ENCODE assay signal across 14 cellular contexts in the genomic region with DNA sequence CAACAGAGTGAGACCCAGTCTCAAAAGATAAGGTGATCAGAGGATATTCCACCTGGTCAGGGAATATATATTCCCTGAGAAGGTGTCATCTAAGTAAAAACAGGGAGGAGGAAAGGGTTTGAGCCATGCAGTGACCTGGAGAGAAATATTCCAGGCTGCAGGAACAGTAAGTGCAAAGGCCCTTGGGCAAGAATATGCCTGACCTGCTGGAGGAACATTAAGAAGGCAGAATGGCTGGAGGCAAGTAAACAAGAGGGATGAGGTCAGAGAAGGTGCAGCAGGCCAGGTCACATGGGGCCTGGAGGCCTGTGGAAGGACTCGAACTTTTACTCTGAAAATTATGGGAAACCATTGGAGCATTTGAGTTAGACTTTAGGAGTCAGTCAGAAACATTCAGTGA. TPM values are rescaled to one million over a fixed set of nuclear protein-coding genes. Genes with fewer than 3 reads are reported as not detected.
DNase-seq lines count a peak whose midpoint lies in the region; ATAC-seq and TF ChIP-seq lines count a peak whose summit lies in the region.
"Had no signal": no experiment of that assay in that cellular context is flagged by ENCODE, and none has a peak within 500 bp of the region (broad histone marks: within the 10 kb centered on the region; RNA-seq: fewer than 3 reads in every experiment).

No MANE protein-coding gene starts in this region.

- peak overlapping the region; percentile 72 for H3K4me3 ChIP-seq in CD4-positive, CD25-positive, alpha-beta regulatory T cell (ENCODE audit: low read depth, low read length)
- H3K4me3 ChIP-seq in naive thymus-derived CD4-positive, alpha-beta T cell (ENCODE audit: low read length): peak overlapping the region; percentile 67
- H3K4me3 ChIP-seq in vagina: no peak overlapping the region
- H3K4me3 ChIP-seq: HAP-1, uterus had no signal

- H3K27ac Mint-ChIP-seq in CD4-positive, CD25-positive, alpha-beta regulatory T cell: peak overlapping the region; percentile 92 to 99 (median 97)
- peak overlapping the region; percentile 90 for H3K27ac Mint-ChIP-seq in activated T-helper 2 cell treated with anti-CD3 and anti-CD28 coated beads, Interferon-gamma antibody, Interleukin-2, Interleukin-4, amounts not matched to agents 10 μg/mL and 5 μg/mL and 100 μg/mL, durations not matched to agents 14 hours and 24 hours and 36 hours
- H3K27ac Mint-ChIP-seq in naive thymus-derived CD4-positive, alpha-beta T cell: peak overlapping the region; percentile 91 to 100 (median 98)
- no peak overlapping the region for H3K27ac Mint-ChIP-seq in progenitor cell of endocrine pancreas

- H3K4me3 Mint-ChIP-seq in CD4-positive, CD25-positive, alpha-beta regulatory T cell: peak overlapping the region; percentile 89 to 95 (median 94)
- peak overlapping the region; percentile 84 for H3K4me3 Mint-ChIP-seq in activated T-helper 2 cell treated with anti-CD3 and anti-CD28 coated beads, Interferon-gamma antibody, Interleukin-2, Interleukin-4, amounts not matched to agents 10 μg/mL and 5 μg/mL and 100 μg/mL, durations not matched to agents 14 hours and 24 hours and 36 hours (ENCODE audit: low read depth)
- H3K4me3 Mint-ChIP-seq in naive thymus-derived CD4-positive, alpha-beta T cell: peak overlapping the region; percentile 84 to 100 (median 92)
- no peak overlapping the region for H3K4me3 Mint-ChIP-seq in progenitor cell of endocrine pancreas (ENCODE audit: low read depth)

- H3K9me3 Mint-ChIP-seq in CD4-positive, CD25-positive, alpha-beta regulatory T cell: no peaks in the 10 kb centered on the region
- H3K9me3 Mint-ChIP-seq in activated T-helper 2 cell treated with anti-CD3 and anti-CD28 coated beads, Interferon-gamma antibody, Interleukin-2, Interleukin-4, amounts not matched to agents 10 μg/mL and 5 μg/mL and 100 μg/mL, durations not matched to agents 14 hours and 24 hours and 36 hours: no peaks in the 10 kb centered on the region
- no peaks in the 10 kb centered on the region for H3K9me3 Mint-ChIP-seq in naive thymus-derived CD4-positive, alpha-beta T cell
- H3K9me3 Mint-ChIP-seq in progenitor cell of endocrine pancreas (ENCODE audit: low read depth): no peaks in the 10 kb centered on the region

- ATAC-seq in CD4-positive, CD25-positive, alpha-beta regulatory T cell (ENCODE audit: low read depth in 2 of 2): no peak
- no peak for ATAC-seq in naive thymus-derived CD4-positive, alpha-beta T cell
- no peak for ATAC-seq in HG02678 (IDR thresholded peaks at IDR 0.05; ENCODE audit: unreplicated experiment)

- H3K36me3 Mint-ChIP-seq in CD4-positive, CD25-positive, alpha-beta regulatory T cell: peaks cover 41% of the 10 kb centered on the region
- peaks cover 61% of the 10 kb centered on the region for H3K36me3 Mint-ChIP-seq in activated T-helper 2 cell treated with anti-CD3 and anti-CD28 coated beads, Interferon-gamma antibody, Interleukin-2, Interleukin-4, amounts not matched to agents 10 μg/mL and 5 μg/mL and 100 μg/mL, durations not matched to agents 14 hours and 24 hours and 36 hours (ENCODE audit: low read depth)
- H3K36me3 Mint-ChIP-seq in naive thymus-derived CD4-positive, alpha-beta T cell: peaks cover 6 to 56% (median 39%) of the 10 kb centered on the region in 5 donors
- H3K36me3 Mint-ChIP-seq in progenitor cell of endocrine pancreas (ENCODE audit: insufficient read depth): no peaks in the 10 kb centered on the region

- H3K4me1 ChIP-seq in CD4-positive, CD25-positive, alpha-beta regulatory T cell (ENCODE audit: control insufficient read depth, insufficient read depth, low read length, poor library complexity, severe bottlenecking): peaks cover 90% of the 10 kb centered on the region
- peaks cover 63 to 68% of the 10 kb centered on the region in 2 donors for H3K4me1 ChIP-seq in naive thymus-derived CD4-positive, alpha-beta T cell (ENCODE audit: control insufficient read depth in 2 of 2, insufficient read depth in 2 of 2, low read length in 2 of 2)
- H3K4me1 ChIP-seq in vagina: peaks cover 31% of the 10 kb centered on the region
- H3K4me1 ChIP-seq: BE2C, HAP-1, uterus had no signal

- peaks cover 11% of the 10 kb centered on the region for H3K36me3 ChIP-seq in CD4-positive, CD25-positive, alpha-beta regulatory T cell (ENCODE audit: control insufficient read depth, insufficient read depth, low read length)
- H3K36me3 ChIP-seq in naive thymus-derived CD4-positive, alpha-beta T cell (ENCODE audit: control insufficient read depth in 2 of 3, insufficient read depth in 3 of 3, low read length in 3 of 3): peaks cover 0 to 22% (median 3%) of the 10 kb centered on the region in 3 experiments
- no peaks in the 10 kb centered on the region for H3K36me3 ChIP-seq in vagina
- H3K36me3 ChIP-seq: BE2C, HAP-1, uterus had no signal

- DNase-seq in CD4-positive, CD25-positive, alpha-beta regulatory T cell: no peak
- peak; percentile 51 for DNase-seq in ELF-1 (ENCODE audit: low read depth, low spot score)
- no peak for DNase-seq in activated T-helper 2 cell treated with anti-CD3 and anti-CD28 coated beads, Interferon-gamma antibody, Interleukin-2, Interleukin-4, amounts not matched to agents 10 μg/mL and 5 μg/mL and 100 μg/mL, durations not matched to agents 14 hours and 24 hours and 36 hours (ENCODE audit: low spot score)
- no peak for DNase-seq in naive thymus-derived CD4-positive, alpha-beta T cell
- DNase-seq in progenitor cell of endocrine pancreas (ENCODE audit: low spot score, unreplicated experiment): no peak
- no peak for DNase-seq in vagina (ENCODE audit: extremely low spot score in 2 of 2)
- DNase-seq: amniotic stem cell, BE2C, mesendoderm, NCI-H1436, SHP77 treated with DMSO at 0.1 percent for 48 hours, uterus had no signal

- peaks cover 24 to 89% (median 63%) of the 10 kb centered on the region in 4 donors for H3K4me1 Mint-ChIP-seq in CD4-positive, CD25-positive, alpha-beta regulatory T cell
- peaks cover 59% of the 10 kb centered on the region for H3K4me1 Mint-ChIP-seq in activated T-helper 2 cell treated with anti-CD3 and anti-CD28 coated beads, Interferon-gamma antibody, Interleukin-2, Interleukin-4, amounts not matched to agents 10 μg/mL and 5 μg/mL and 100 μg/mL, durations not matched to agents 14 hours and 24 hours and 36 hours (ENCODE audit: low read depth)
- peaks cover 59 to 91% (median 77%) of the 10 kb centered on the region in 7 donors for H3K4me1 Mint-ChIP-seq in naive thymus-derived CD4-positive, alpha-beta T cell
- peaks cover 4% of the 10 kb centered on the region for H3K4me1 Mint-ChIP-seq in progenitor cell of endocrine pancreas (ENCODE audit: low read depth)

- CTCF ChIA-PET in naive thymus-derived CD4-positive, alpha-beta T cell (lab: Charles Lee): interaction anchor here (0.7 to 2.7 kb wide), 5 partner anchors 12 to 988 kb away, joined by 3 to 20 read pairs (median 5); no protein-coding TSS in a partner anchor

- intact Hi-C loops in activated T-helper 2 cell treated with anti-CD3 and anti-CD28 coated beads, Interferon-gamma antibody, Interleukin-2, Interleukin-4, amounts not matched to agents 10 μg/mL and 5 μg/mL and 100 μg/mL, durations not matched to agents 14 hours and 24 hours and 36 hours (cut with micrococcal nuclease): loop anchor here (5.0 kb wide), 1 partner anchor 428 kb away; no protein-coding TSS in a partner anchor
- intact Hi-C loops in naive thymus-derived CD4-positive, alpha-beta T cell (cut with micrococcal nuclease): no loop called here
- intact Hi-C loops in vagina (cut with DNase I): no loop called here

- POLR2A ChIA-PET in naive thymus-derived CD4-positive, alpha-beta T cell (lab: Charles Lee): interaction anchor here (0.8 to 13.7 kb wide), 6 partner anchors 7 to 723 kb away, joined by 3 to 250 read pairs (median 16); a partner anchor contains a TSS

- no peaks in the 10 kb centered on the region for H3K9me3 ChIP-seq in CD4-positive, CD25-positive, alpha-beta regulatory T cell (ENCODE audit: control insufficient read depth in 2 of 2, low read length in 2 of 2)
- no peaks in the 10 kb centered on the region for H3K9me3 ChIP-seq in naive thymus-derived CD4-positive, alpha-beta T cell (ENCODE audit: control insufficient read depth in 2 of 3, low read length in 3 of 3)
- H3K9me3 ChIP-seq in vagina: no peaks in the 10 kb centered on the region
- H3K9me3 ChIP-seq: BE2C, HAP-1, uterus had no signal

- H3K27me3 Mint-ChIP-seq in CD4-positive, CD25-positive, alpha-beta regulatory T cell: no peaks in the 10 kb centered on the region
- no peaks in the 10 kb centered on the region for H3K27me3 Mint-ChIP-seq in activated T-helper 2 cell treated with anti-CD3 and anti-CD28 coated beads, Interferon-gamma antibody, Interleukin-2, Interleukin-4, amounts not matched to agents 10 μg/mL and 5 μg/mL and 100 μg/mL, durations not matched to agents 14 hours and 24 hours and 36 hours (ENCODE audit: low read depth)
- no peaks in the 10 kb centered on the region for H3K27me3 Mint-ChIP-seq in naive thymus-derived CD4-positive, alpha-beta T cell
- peaks cover 4% of the 10 kb centered on the region for H3K27me3 Mint-ChIP-seq in progenitor cell of endocrine pancreas

- peak overlapping the region; percentile 85 for H3K27ac ChIP-seq in CD4-positive, CD25-positive, alpha-beta regulatory T cell (ENCODE audit: insufficient read depth, low read length, poor library complexity, severe bottlenecking)
- peak overlapping the region; percentile 91 for H3K27ac ChIP-seq in naive thymus-derived CD4-positive, alpha-beta T cell (ENCODE audit: low read depth, low read length)
- no peak overlapping the region for H3K27ac ChIP-seq in vagina
- H3K27ac ChIP-seq: uterus had no signal

- TF ChIP-seq POLR2A in vagina (IDR thresholded peaks at IDR 0.05): no peak

- no peaks in the 10 kb centered on the region for H3K27me3 ChIP-seq in CD4-positive, CD25-positive, alpha-beta regulatory T cell (ENCODE audit: control insufficient read depth, insufficient read depth, low read length)
- no peaks in the 10 kb centered on the region for H3K27me3 ChIP-seq in naive thymus-derived CD4-positive, alpha-beta T cell (ENCODE audit: control insufficient read depth in 2 of 2, insufficient read depth in 2 of 2, low read length in 2 of 2)
- H3K27me3 ChIP-seq in vagina: no peaks in the 10 kb centered on the region
- H3K27me3 ChIP-seq: BE2C, uterus had no signal

- TF ChIP-seq CTCF in progenitor cell of endocrine pancreas (IDR thresholded peaks at IDR 0.05; ENCODE audit: unreplicated experiment) (no peak), vagina (IDR thresholded peaks at IDR 0.05) (no peak)

RNA-seq across cellular contexts. Expression of a gene that starts 6.7 kb away (rescaled TPM):
- 247 TPM for total RNA-seq in CD4-positive, CD25-positive, alpha-beta regulatory T cell
- 100 to 1,000 TPM; 134 to 142 (median 139) TPM for polyA plus RNA-seq in CD4-positive, CD25-positive, alpha-beta regulatory T cell
- total RNA-seq in activated T-helper 2 cell treated with anti-CD3 and anti-CD28 coated beads, Interferon-gamma antibody, Interleukin-2, Interleukin-4, amounts not matched to agents 10 μg/mL and 5 μg/mL and 100 μg/mL, durations not matched to agents 14 hours and 24 hours and 36 hours: 120 and 121 TPM in 2 replicates
- 100 to 1,000 TPM; 219 to 250 (median 225) TPM for total RNA-seq in naive thymus-derived CD4-positive, alpha-beta T cell
- 100 to 1,000 TPM; 113 to 234 TPM for polyA plus RNA-seq in naive thymus-derived CD4-positive, alpha-beta T cell
- 5.7 and 5.9 TPM in 2 replicates for total RNA-seq in progenitor cell of endocrine pancreas
- total RNA-seq in vagina: 23.1 TPM

RNA-seq across cellular contexts. Expression of a gene that starts 38.1 kb away (rescaled TPM):
- total RNA-seq in CD4-positive, CD25-positive, alpha-beta regulatory T cell: 37.3 TPM
- 1 to 10 TPM; 3.8 to 6.6 (median 5.1) TPM for polyA plus RNA-seq in CD4-positive, CD25-positive, alpha-beta regulatory T cell
- total RNA-seq in activated T-helper 2 cell treated with anti-CD3 and anti-CD28 coated beads, Interferon-gamma antibody, Interleukin-2, Interleukin-4, amounts not matched to agents 10 μg/mL and 5 μg/mL and 100 μg/mL, durations not matched to agents 14 hours and 24 hours and 36 hours: 27.1 and 29.1 TPM in 2 replicates
- 10 to 100 TPM; 29.3 to 47.1 (median 36.0) TPM for total RNA-seq in naive thymus-derived CD4-positive, alpha-beta T cell
- polyA plus RNA-seq in naive thymus-derived CD4-positive, alpha-beta T cell: 10 to 100 TPM in 1 of 2 donors, 1 to 10 TPM in 1; 7.3 to 20.2 TPM
- total RNA-seq in progenitor cell of endocrine pancreas: 13.9 and 14.0 TPM in 2 replicates
- 21.9 TPM for total RNA-seq in vagina

RNA-seq across cellular contexts. Expression of a gene that starts 44.8 kb away (rescaled TPM):
- 66.6 TPM for total RNA-seq in CD4-positive, CD25-positive, alpha-beta regulatory T cell
- polyA plus RNA-seq in CD4-positive, CD25-positive, alpha-beta regulatory T cell: 10 to 100 TPM; 18.7 to 25.1 (median 20.5) TPM
- 37.5 and 39.8 TPM in 2 replicates for total RNA-seq in activated T-helper 2 cell treated with anti-CD3 and anti-CD28 coated beads, Interferon-gamma antibody, Interleukin-2, Interleukin-4, amounts not matched to agents 10 μg/mL and 5 μg/mL and 100 μg/mL, durations not matched to agents 14 hours and 24 hours and 36 hours
- total RNA-seq in naive thymus-derived CD4-positive, alpha-beta T cell: 100 to 1,000 TPM in 2 of 5 experiments, 10 to 100 TPM in 3; 44.4 to 110 (median 77.2) TPM
- 10 to 100 TPM; 20.6 to 42.0 TPM for polyA plus RNA-seq in naive thymus-derived CD4-positive, alpha-beta T cell
- 61.2 and 61.7 TPM in 2 replicates for total RNA-seq in progenitor cell of endocrine pancreas
- 39.0 TPM for total RNA-seq in vagina

Comparison
In these comparisons a context has a peak if more than half of its experiments do, and no peak if none do; other contexts are left out.
1. H3K4me3 ChIP-seq: peak in CD4-positive, CD25-positive, alpha-beta regulatory T cell (single experiment) and naive thymus-derived CD4-positive, alpha-beta T cell (single experiment); none in vagina (0 of 2).